35 cellular contexts compared by ENCODE assay signal in the genomic region with DNA sequence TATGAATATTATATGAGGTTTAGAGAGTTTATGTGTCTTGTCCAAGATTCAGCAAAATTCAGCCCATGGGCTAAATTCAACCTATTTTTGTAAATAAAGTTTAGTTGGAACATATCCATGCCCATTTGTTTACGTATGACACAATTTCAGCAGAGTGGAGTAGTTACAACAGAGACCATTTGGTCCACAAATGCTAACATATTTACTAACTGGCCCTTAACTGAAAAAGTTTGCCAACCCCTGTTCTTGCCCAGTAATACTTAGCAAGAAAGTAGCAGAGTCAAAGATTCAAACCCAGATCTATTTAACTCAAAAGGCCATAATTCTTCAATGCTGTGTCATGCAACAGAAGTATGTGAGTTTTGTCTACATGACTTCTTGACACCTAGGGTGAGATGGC.
"Had no signal": no experiment of that assay in that cellular context is flagged by ENCODE, and none has a peak within 500 bp of the region (broad histone marks: within the 10 kb centered on the region; RNA-seq: fewer than 3 reads in every experiment).

No MANE protein-coding gene starts in this region.

- H3K36me3 ChIP-seq: MG63 had no signal

- H3K9me3 ChIP-seq: MG63 had no signal

- H3K4me2 ChIP-seq: KMS-11 had no signal

- H3K9ac ChIP-seq: KMS-11 had no signal

- DNase-seq: Karpas-422, Kasumi-1, MG63, MM.1S, MV-4-11, NCI-H1048, NCI-H1092, NCI-H1092 treated with DMSO at 0.1 percent for 48 hours, NCI-H1105, NCI-H1105 treated with DMSO at 0.1 percent for 48 hours, NCI-H1417, NCI-H1417 treated with DMSO at 0.1 percent for 48 hours, NCI-H1436, NCI-H1436 treated with DMSO at 0.1 percent for 48 hours, NCI-H146, NCI-H1694, NCI-H1694 treated with DMSO at 0.1 percent for 48 hours, NCI-H187, NCI-H187 treated with DMSO at 0.1 percent for 48 hours, NCI-H1930, NCI-H2029, NCI-H2029 treated with DMSO at 0.1 percent for 48 hours, NCI-H2081, NCI-H2081 treated with DMSO at 0.1 percent for 48 hours, NCI-H2107, NCI-H2171, NCI-H2171 treated with DMSO at 0.1 percent for 48 hours, NCI-H2227 treated with DMSO at 0.1 percent for 48 hours, NCI-H226, NCI-H345, NCI-H446, NCI-H446 treated with DMSO at 0.1 percent for 48 hours, NCI-H510A, NCI-H510A treated with DMSO at 0.1 percent for 48 hours had no signal

- H3K27me3 ChIP-seq: MG63 had no signal

- H3K4me3 ChIP-seq: MG63 had no signal

- H3K27ac ChIP-seq: KMS-11 had no signal
